Comparison of ENCODE assay signal across 9 cellular contexts in the genomic region with DNA sequence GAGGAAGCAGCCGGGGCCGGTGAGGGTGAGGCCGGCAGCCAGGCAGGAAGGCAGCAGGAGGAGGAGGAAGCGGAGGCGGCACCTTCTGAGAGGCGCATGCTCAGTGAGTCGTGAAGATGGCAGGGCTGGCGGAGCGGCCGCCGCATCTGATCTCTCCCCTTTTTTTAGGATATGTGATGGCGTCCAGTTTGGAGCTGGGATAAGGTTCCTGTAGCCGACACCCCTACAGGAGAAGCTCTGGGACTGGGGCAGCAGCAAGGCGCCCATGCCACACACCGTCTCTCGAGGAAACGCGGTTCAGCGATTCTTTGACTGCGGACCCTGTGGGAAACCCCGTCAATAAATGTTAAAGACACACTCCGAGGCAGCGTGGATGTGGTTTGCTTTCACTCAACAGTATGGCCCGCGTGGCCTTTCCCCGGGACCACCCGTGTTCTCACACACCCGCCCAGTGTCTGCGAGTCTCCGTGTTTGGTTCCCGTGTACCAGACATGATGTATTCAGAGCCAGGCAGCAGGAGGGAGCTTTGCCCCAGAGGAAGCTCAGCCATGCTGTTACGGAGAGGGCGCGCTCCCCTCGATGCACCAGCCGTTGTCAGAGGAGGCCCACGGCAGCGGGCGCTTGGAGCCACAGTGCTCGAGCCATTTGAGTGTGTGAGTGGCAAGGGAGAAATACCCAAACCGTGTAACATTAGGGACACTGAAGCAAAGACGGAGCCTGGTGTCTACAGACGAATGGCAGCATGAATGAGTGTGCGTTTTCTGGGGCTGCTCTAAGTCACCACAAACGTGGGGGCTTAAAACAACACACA. TPM values are rescaled to one million over a fixed set of nuclear protein-coding genes. Genes with fewer than 3 reads are reported as not detected.
DNase-seq lines count a peak whose midpoint lies in the region; ATAC-seq and TF ChIP-seq lines count a peak whose summit lies in the region.
"Had no signal": no experiment of that assay in that cellular context is flagged by ENCODE, and none has a peak within 500 bp of the region (broad histone marks: within the 10 kb centered on the region; RNA-seq: fewer than 3 reads in every experiment).

No MANE protein-coding gene starts in this region.

- H3K36me3 ChIP-seq in ovary: no peaks in the 10 kb centered on the region

- ATAC-seq in HG02763 (IDR thresholded peaks at IDR 0.05; ENCODE audit: unreplicated experiment) (peak; percentile 71), GM21423 (IDR thresholded peaks at IDR 0.05; ENCODE audit: unreplicated experiment) (no peak), GM21737 (IDR thresholded peaks at IDR 0.05; ENCODE audit: unreplicated experiment) (no peak)

- no peaks in the 10 kb centered on the region for H3K27me3 ChIP-seq in ovary

- no peak for TF ChIP-seq EP300 in ovary (IDR thresholded peaks at IDR 0.05)

- H3K4me3 ChIP-seq in ovary: no peak overlapping the region

- WGBS in ovary, 3 donors: 90 to 94% (median 91%) methylated on average over 45 of the region's 45 CpGs

- peaks cover 5% of the 10 kb centered on the region for H3K4me1 ChIP-seq in ovary (ENCODE audit: insufficient read depth)

- TF ChIP-seq CTCF in ovary (IDR thresholded peaks at IDR 0.05): no peak

- H3K9me3 ChIP-seq in ovary: no peaks in the 10 kb centered on the region

- DNase-seq in activated CD8-positive, alpha-beta memory T cell treated with anti-CD3 and anti-CD28 coated beads for 4 hours (ENCODE audit: low read depth in 2 of 2): peak; percentile 54 to 59
- DNase-seq in cardiac septum (ENCODE audit: low spot score) (peak; percentile 89), ovary (no peak), HEK293T (ENCODE audit: extremely low spot score) (no peak)
- DNase-seq in stimulated activated CD4-positive, alpha-beta T cell treated with anti-CD3 and anti-CD28 coated beads, Interleukin-4, amount 100 ng/mL, for 24 hours: peak; percentile 75

- CTCF ChIA-PET in HEK293T (lab: Yijun Ruan, JAX): no interaction called here

- POLR2A ChIA-PET in HEK293T (lab: Yijun Ruan, JAX): no interaction called here

- intact Hi-C loops in cardiac septum (cut with DNase I) (no loop called here), ovary (cut with DNase I) (loop anchor here in 1 of 4 donors (5.0 kb wide), 1 partner anchor 81 kb away; no protein-coding TSS in a partner anchor)

- H3K27ac ChIP-seq in ovary: no peak overlapping the region
- H3K27ac ChIP-seq: KMS-11 had no signal

- TF ChIP-seq POLR2A in ovary (IDR thresholded peaks at IDR 0.05): no peak

TF ChIP-seq in HEK293T, 16 proteins besides CTCF, POLR2A, EP300 and RAD21:
- no peak for TF ChIP-seq SP1 (IDR thresholded peaks at IDR 0.05)
- TF ChIP-seq ARNT (IDR thresholded peaks at IDR 0.05): no peak
- TF ChIP-seq, protein P1, sequence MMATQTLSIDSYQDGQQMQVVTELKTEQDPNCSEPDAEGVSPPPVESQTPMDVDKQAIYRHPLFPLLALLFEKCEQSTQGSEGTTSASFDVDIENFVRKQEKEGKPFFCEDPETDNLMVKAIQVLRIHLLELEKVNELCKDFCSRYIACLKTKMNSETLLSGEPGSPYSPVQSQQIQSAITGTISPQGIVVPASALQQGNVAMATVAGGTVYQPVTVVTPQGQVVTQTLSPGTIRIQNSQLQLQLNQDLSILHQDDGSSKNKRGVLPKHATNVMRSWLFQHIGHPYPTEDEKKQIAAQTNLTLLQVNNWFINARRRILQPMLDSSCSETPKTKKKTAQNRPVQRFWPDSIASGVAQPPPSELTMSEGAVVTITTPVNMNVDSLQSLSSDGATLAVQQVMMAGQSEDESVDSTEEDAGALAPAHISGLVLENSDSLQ (IDR thresholded peaks at IDR 0.05): no peak
- no peak for TF ChIP-seq FOXM1 (IDR thresholded peaks at IDR 0.05; ENCODE audit: borderline replicate concordance)
- TF ChIP-seq HDGF (IDR thresholded peaks at IDR 0.05; ENCODE audit: borderline replicate concordance): no peak
- TF ChIP-seq L3MBTL2 (conservative IDR thresholded peaks at IDR 0.05): no peak
- no peak for TF ChIP-seq LEF1 (IDR thresholded peaks at IDR 0.05; ENCODE audit: borderline replicate concordance)
- TF ChIP-seq FOXK2 (IDR thresholded peaks at IDR 0.05): no peak
- TF ChIP-seq TARDBP (IDR thresholded peaks at IDR 0.05): no peak
- TF ChIP-seq NFRKB (IDR thresholded peaks at IDR 0.05): no peak
- TF ChIP-seq BHLHE40 (IDR thresholded peaks at IDR 0.05; ENCODE audit: borderline replicate concordance): no peak
- no peak for TF ChIP-seq FOXA1 (IDR thresholded peaks at IDR 0.05)
- TF ChIP-seq ZNF384 (IDR thresholded peaks at IDR 0.05): no peak
- no peak for TF ChIP-seq CTBP1 (IDR thresholded peaks at IDR 0.05; ENCODE audit: borderline replicate concordance)
- no peak for TF ChIP-seq SUZ12 (IDR thresholded peaks at IDR 0.05)

RNA-seq across cellular contexts. Expression of a gene that starts 27.7 kb away (rescaled TPM):
- total RNA-seq in cardiac septum (98.1 TPM), ovary (10 to 100 TPM; 12.3 to 62.9 (median 40.0) TPM)
- polyA plus RNA-seq in ovary: 10 to 100 TPM; 23.0 to 29.6 TPM

RNA-seq across cellular contexts. Expression of a gene that starts 41.1 kb away (rescaled TPM):
- total RNA-seq in cardiac septum (51.0 TPM), ovary (10 to 100 TPM; 18.0 to 47.3 (median 42.4) TPM)
- 10 to 100 TPM; 34.4 to 60.2 TPM for polyA plus RNA-seq in ovary

Comparison
In these comparisons a context has a peak if more than half of its experiments do, and no peak if none do; other contexts are left out.
1. DNase-seq: peak in activated CD8-positive, alpha-beta memory T cell treated with anti-CD3 and anti-CD28 coated beads for 4 hours (2 of 2), cardiac septum (single experiment) and stimulated activated CD4-positive, alpha-beta T cell treated with anti-CD3 and anti-CD28 coated beads, Interleukin-4, amount 100 ng/mL, for 24 hours (single experiment); none in ovary (0 of 5) and HEK293T (single experiment).